8 cellular contexts compared by ENCODE assay signal in genomic region chr2:23164173-23164572, GRCh38.
"Had no signal": no experiment of that assay in that cellular context is flagged by ENCODE, and none has a peak within 500 bp of the region (broad histone marks: within the 10 kb centered on the region; RNA-seq: fewer than 3 reads in every experiment).

No MANE protein-coding gene starts in this region.

- H3K4me3 Mint-ChIP-seq: IgD-negative memory B cell had no signal

- FAIRE-seq: HepG2, HTR-8/SVneo had no signal

- DNase-seq: IMR-90, KBM-7, KG1 had no signal

- H3K9ac ChIP-seq: KMS-11 had no signal

- ATAC-seq: HepG2 had no signal

- H3K36me3 Mint-ChIP-seq: IgD-negative memory B cell had no signal

- H3K4me2 ChIP-seq: KMS-11 had no signal

- H3K27ac Mint-ChIP-seq: IgD-negative memory B cell had no signal

- H3K4me1 Mint-ChIP-seq: IgD-negative memory B cell had no signal

- H3K27ac ChIP-seq: HL-60, KMS-11 had no signal
